Comparison of ENCODE assay signal across 10 cellular contexts in genomic region chr11:61688368-61689163, GRCh38. TPM values are rescaled to one million over a fixed set of nuclear protein-coding genes. Genes with fewer than 3 reads are reported as not detected.
DNase-seq lines count a peak whose midpoint lies in the region; ATAC-seq and TF ChIP-seq lines count a peak whose summit lies in the region.
"Had no signal": no experiment of that assay in that cellular context is flagged by ENCODE, and none has a peak within 500 bp of the region (broad histone marks: within the 10 kb centered on the region; RNA-seq: fewer than 3 reads in every experiment).

No MANE protein-coding gene starts in this region.

- peak overlapping the region; percentile 93 for H3K27ac ChIP-seq in colonic mucosa
- H3K27ac ChIP-seq in aorta (ENCODE audit: low read depth in 1 of 2, low read length in 2 of 2), result no peak overlapping the region

- H3K4me3 ChIP-seq in colonic mucosa (no peak overlapping the region), aorta (ENCODE audit: low read length in 2 of 2) (no peak overlapping the region)

- CTCF ChIA-PET in HEK293T (lab: Yijun Ruan, JAX), result no interaction called here

- DNase-seq in NCI-H524 (lab: John Stamatoyannopoulos, UW), result peak; percentile 40 to 75
- no peak for DNase-seq in NCI-H524 treated with DMSO at 0.1 percent for 48 hours (lab: John Stamatoyannopoulos, UW)
- peak; percentile 90 for DNase-seq in colonic mucosa
- DNase-seq in lung microvascular endothelial cell (ENCODE audit: low read depth in 2 of 2), result peak; percentile 80 to 82
- peak; percentile 86 for DNase-seq in aorta
- no peak for DNase-seq in HEK293T (ENCODE audit: extremely low spot score)
- no peak for DNase-seq in NCI-H1930 (lab: John Stamatoyannopoulos, UW)
- DNase-seq in ureter (ENCODE audit: low spot score), result no peak
- DNase-seq: 8988T; activated CD4-positive, alpha-beta T cell treated with anti-CD3 and anti-CD28 coated beads for 36 hours had no signal

- H3K27me3 ChIP-seq in colonic mucosa (no peaks in the 10 kb centered on the region), aorta (ENCODE audit: control insufficient read depth in 1 of 2, insufficient read depth in 2 of 2, low read length in 1 of 2) (no peaks in the 10 kb centered on the region)

- intact Hi-C loops in colonic mucosa (cut with DNase I), result no loop called here
- intact Hi-C loops in aorta (cut with DNase I), result no loop called here

- H3K4me1 ChIP-seq in colonic mucosa (peaks cover 17% of the 10 kb centered on the region), aorta (ENCODE audit: control insufficient read depth in 1 of 2, insufficient read depth in 2 of 2, low read length in 2 of 2) (no peaks in the 10 kb centered on the region)

- WGBS in aorta, 2 donors, result 70 to 76% methylated on average over 17 to 19 of the region's 19 CpGs

- H3K9ac ChIP-seq in colonic mucosa (ENCODE audit: low read depth in 2 of 2, low read length in 2 of 2), result peak overlapping the region; percentile 54 to 88

- ATAC-seq in aorta (ENCODE audit: low FRiP score), result peak; percentile 84
- ATAC-seq: activated CD4-positive, alpha-beta T cell treated with anti-CD3 and anti-CD28 coated beads for 36 hours had no signal

- POLR2A ChIA-PET in HEK293T (lab: Yijun Ruan, JAX), result no interaction called here

- H3K36me3 ChIP-seq in colonic mucosa (no peaks in the 10 kb centered on the region), aorta (ENCODE audit: control insufficient read depth in 1 of 2, insufficient read depth in 2 of 2, low read length in 1 of 2) (no peaks in the 10 kb centered on the region)

- no peaks in the 10 kb centered on the region for H3K9me3 ChIP-seq in colonic mucosa
- no peaks in the 10 kb centered on the region for H3K9me3 ChIP-seq in aorta (ENCODE audit: control insufficient read depth, low read length)

- no peak for TF ChIP-seq CTCF in colonic mucosa (IDR thresholded peaks at IDR 0.05)

TF ChIP-seq in HEK293T, 16 proteins besides CTCF, POLR2A, EP300 and RAD21:
- no peak for TF ChIP-seq L3MBTL2 (conservative IDR thresholded peaks at IDR 0.05)
- no peak for TF ChIP-seq CTBP1 (IDR thresholded peaks at IDR 0.05; ENCODE audit: borderline replicate concordance)
- no peak for TF ChIP-seq FOXK2 (IDR thresholded peaks at IDR 0.05)
- no peak for TF ChIP-seq SP1 (IDR thresholded peaks at IDR 0.05)
- TF ChIP-seq PKNOX1 (IDR thresholded peaks at IDR 0.05), result no peak
- TF ChIP-seq BHLHE40 (IDR thresholded peaks at IDR 0.05; ENCODE audit: borderline replicate concordance), result no peak
- TF ChIP-seq NFRKB (IDR thresholded peaks at IDR 0.05), result no peak
- TF ChIP-seq LEF1 (IDR thresholded peaks at IDR 0.05; ENCODE audit: borderline replicate concordance), result no peak
- TF ChIP-seq FOXM1 (IDR thresholded peaks at IDR 0.05; ENCODE audit: borderline replicate concordance), result no peak
- TF ChIP-seq FOXA1 (IDR thresholded peaks at IDR 0.05), result no peak
- TF ChIP-seq SUZ12 (IDR thresholded peaks at IDR 0.05), result no peak
- TF ChIP-seq HDGF (IDR thresholded peaks at IDR 0.05; ENCODE audit: borderline replicate concordance), result no peak

RNA-seq across cellular contexts. Expression of gene DAGLA, which starts 8.4 kb away (rescaled TPM):
- total RNA-seq in colonic mucosa (10 to 100 TPM in 1 of 2 donors, 1 to 10 TPM in 1; 7.5 to 12.2 TPM), lung microvascular endothelial cell (1.5 and 3.0 TPM in 2 replicates), aorta (1 to 10 TPM; 1.4 to 3.5 TPM), ureter (2.7 TPM)
- polyA plus RNA-seq in aorta, result under 1 TPM; 0.51 to 0.63 TPM

Comparison
In these comparisons a context has a peak if more than half of its experiments do, and no peak if none do; other contexts are left out.
1. DNase-seq: peak in NCI-H524 (2 of 2), colonic mucosa (single experiment), lung microvascular endothelial cell (2 of 2) and aorta (2 of 2); none in NCI-H524 treated with DMSO at 0.1 percent for 48 hours (single experiment), HEK293T (single experiment), NCI-H1930 (0 of 2) and ureter (single experiment).